ENCODE assay signal across 12 cellular contexts in the genomic region with DNA sequence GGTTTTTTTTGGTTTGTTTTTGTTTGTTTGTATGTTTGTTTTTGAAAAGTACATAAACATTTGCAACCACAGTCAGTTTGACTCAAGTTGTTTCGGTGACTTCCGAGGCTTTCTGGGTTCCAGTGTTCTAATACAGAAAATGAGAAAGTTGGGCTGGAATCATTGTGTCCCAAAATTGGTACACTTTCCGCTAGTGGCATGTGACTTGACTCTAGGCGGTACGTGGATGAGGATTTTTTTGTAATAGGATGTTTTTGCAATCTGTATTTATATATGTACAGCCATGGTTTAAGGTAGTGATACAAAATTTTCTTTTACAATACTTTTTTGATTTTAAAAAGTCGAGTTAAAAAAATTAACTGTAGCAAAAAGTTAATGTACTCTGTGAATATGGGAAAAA. TPM values are rescaled to one million over a fixed set of nuclear protein-coding genes. Genes with fewer than 3 reads are reported as not detected.
A peak's percentile ranks its signal among the peaks of the same experiment; 100 is the strongest.
DNase-seq lines count a peak whose midpoint lies in the region; ATAC-seq and TF ChIP-seq lines count a peak whose summit lies in the region.
"Had no signal": no experiment of that assay in that cellular context is flagged by ENCODE, and none has a peak within 500 bp of the region (broad histone marks: within the 10 kb centered on the region; RNA-seq: fewer than 3 reads in every experiment).

No MANE protein-coding gene starts in this region.

- intact Hi-C loops in aorta (cut with DNase I): loop anchor here (5.0 to 10.0 kb wide), 2 partner anchors 41 to 138 kb away; no protein-coding TSS in a partner anchor

- H3K9me3 ChIP-seq in T-helper 17 cell (ENCODE audit: control insufficient read depth, low read length, poor library complexity, severe bottlenecking) (no peaks in the 10 kb centered on the region), aorta (ENCODE audit: control insufficient read depth, low read length) (no peaks in the 10 kb centered on the region), suprapubic skin (no peaks in the 10 kb centered on the region)
- H3K9me3 ChIP-seq: left lung, vagina had no signal

- TF ChIP-seq CTCF in fibroblast of the aortic adventitia (IDR thresholded peaks at IDR 0.05; ENCODE audit: insufficient read depth, low read length) (no peak), suprapubic skin (IDR thresholded peaks at IDR 0.05) (no peak)

- no peak for ATAC-seq in T-helper 17 cell
- ATAC-seq in stimulated activated memory B cell treated with anti-CD40 and anti-IgM and Interleukin-4, amounts not matched to agents 10 μg/mL and 1 μg/mL and 100 μg/mL, for 72 hours: no peak
- no peak for ATAC-seq in aorta (ENCODE audit: low FRiP score)
- ATAC-seq: left lung had no signal

- peak overlapping the region; percentile 94 for H3K4me3 Mint-ChIP-seq in activated naive CD4-positive, alpha-beta T cell treated with anti-CD3 and anti-CD28 coated beads, Interleukin-2, amount 50 U/mL, for 24 hours
- no peak overlapping the region for H3K4me3 Mint-ChIP-seq in T-helper 17 cell
- H3K4me3 Mint-ChIP-seq in stimulated activated memory B cell treated with anti-CD40 and anti-IgM and Interleukin-4, amounts not matched to agents 10 μg/mL and 1 μg/mL and 100 μg/mL, for 72 hours: no peak overlapping the region

- peaks cover 0 to 3% of the 10 kb centered on the region in 2 donors for H3K4me1 ChIP-seq in aorta (ENCODE audit: control insufficient read depth in 1 of 2, insufficient read depth in 2 of 2, low read length in 2 of 2)
- peaks cover 27% of the 10 kb centered on the region for H3K4me1 ChIP-seq in suprapubic skin

- TF ChIP-seq POLR2A in suprapubic skin (IDR thresholded peaks at IDR 0.05): no peak

- no peaks in the 10 kb centered on the region for H3K36me3 ChIP-seq in aorta (ENCODE audit: control insufficient read depth in 1 of 2, insufficient read depth in 2 of 2, low read length in 1 of 2)
- H3K36me3 ChIP-seq in suprapubic skin: peaks cover 12% of the 10 kb centered on the region
- H3K36me3 ChIP-seq: vagina had no signal

- peaks cover 57% of the 10 kb centered on the region for H3K4me1 Mint-ChIP-seq in activated naive CD4-positive, alpha-beta T cell treated with anti-CD3 and anti-CD28 coated beads, Interleukin-2, amount 50 U/mL, for 24 hours
- peaks cover 20% of the 10 kb centered on the region for H3K4me1 Mint-ChIP-seq in T-helper 17 cell
- H3K4me1 Mint-ChIP-seq in stimulated activated memory B cell treated with anti-CD40 and anti-IgM and Interleukin-4, amounts not matched to agents 10 μg/mL and 1 μg/mL and 100 μg/mL, for 72 hours: peaks cover 27% of the 10 kb centered on the region

- H3K27ac ChIP-seq in aorta (ENCODE audit: low read depth in 1 of 2, low read length in 2 of 2) (no peak overlapping the region), suprapubic skin (no peak overlapping the region)
- H3K27ac ChIP-seq: left lung, vagina had no signal

- H3K27me3 Mint-ChIP-seq in activated naive CD4-positive, alpha-beta T cell treated with anti-CD3 and anti-CD28 coated beads, Interleukin-2, amount 50 U/mL, for 24 hours: no peaks in the 10 kb centered on the region
- H3K27me3 Mint-ChIP-seq in T-helper 17 cell: no peaks in the 10 kb centered on the region
- H3K27me3 Mint-ChIP-seq in stimulated activated memory B cell treated with anti-CD40 and anti-IgM and Interleukin-4, amounts not matched to agents 10 μg/mL and 1 μg/mL and 100 μg/mL, for 72 hours: no peaks in the 10 kb centered on the region

- no peak for DNase-seq in activated naive CD4-positive, alpha-beta T cell (lab: John Stamatoyannopoulos, UW)
- DNase-seq in T-helper 17 cell (no peak), fibroblast of the aortic adventitia (ENCODE audit: low read depth) (peak; percentile 19), aorta (no peak), suprapubic skin (ENCODE audit: low spot score in 2 of 2) (no peak), GF-D8 (lab: John Stamatoyannopoulos, UW) (no peak)
- DNase-seq: left lung had no signal

- H3K36me3 Mint-ChIP-seq in activated naive CD4-positive, alpha-beta T cell treated with anti-CD3 and anti-CD28 coated beads, Interleukin-2, amount 50 U/mL, for 24 hours: peaks cover 3% of the 10 kb centered on the region
- no peaks in the 10 kb centered on the region for H3K36me3 Mint-ChIP-seq in T-helper 17 cell (ENCODE audit: low read depth)
- H3K36me3 Mint-ChIP-seq in stimulated activated memory B cell treated with anti-CD40 and anti-IgM and Interleukin-4, amounts not matched to agents 10 μg/mL and 1 μg/mL and 100 μg/mL, for 72 hours: peaks cover 7% of the 10 kb centered on the region

- no peaks in the 10 kb centered on the region for H3K27me3 ChIP-seq in aorta (ENCODE audit: control insufficient read depth in 1 of 2, insufficient read depth in 2 of 2, low read length in 1 of 2)
- no peaks in the 10 kb centered on the region for H3K27me3 ChIP-seq in suprapubic skin
- H3K27me3 ChIP-seq: left lung, vagina had no signal

- H3K9me3 Mint-ChIP-seq in activated naive CD4-positive, alpha-beta T cell treated with anti-CD3 and anti-CD28 coated beads, Interleukin-2, amount 50 U/mL, for 24 hours: no peaks in the 10 kb centered on the region
- H3K9me3 Mint-ChIP-seq in stimulated activated memory B cell treated with anti-CD40 and anti-IgM and Interleukin-4, amounts not matched to agents 10 μg/mL and 1 μg/mL and 100 μg/mL, for 72 hours: no peaks in the 10 kb centered on the region

- no peak overlapping the region for H3K27ac Mint-ChIP-seq in activated naive CD4-positive, alpha-beta T cell treated with anti-CD3 and anti-CD28 coated beads, Interleukin-2, amount 50 U/mL, for 24 hours
- peak overlapping the region; percentile 91 for H3K27ac Mint-ChIP-seq in T-helper 17 cell
- H3K27ac Mint-ChIP-seq in stimulated activated memory B cell treated with anti-CD40 and anti-IgM and Interleukin-4, amounts not matched to agents 10 μg/mL and 1 μg/mL and 100 μg/mL, for 72 hours: peak overlapping the region; percentile 91

- WGBS in aorta, 2 donors: 92 to 93% methylated on average over 6 of the region's 6 CpGs
- 93% methylated on average over 6 of the region's 6 CpGs for WGBS in suprapubic skin

- no peak for TF ChIP-seq EP300 in suprapubic skin (IDR thresholded peaks at IDR 0.05)

- H3K4me3 ChIP-seq in fibroblast of the aortic adventitia (ENCODE audit: low read depth, low read length): peak overlapping the region; percentile 91
- no peak overlapping the region for H3K4me3 ChIP-seq in aorta (ENCODE audit: low read length in 2 of 2)
- no peak overlapping the region for H3K4me3 ChIP-seq in suprapubic skin

RNA-seq across cellular contexts. Expression of a gene that starts 1.7 kb away (rescaled TPM):
- total RNA-seq in T-helper 17 cell (10 to 100 TPM; 47.7 to 49.3 TPM), fibroblast of the aortic adventitia (ENCODE audit: low replicate concordance) (82.3 and 96.9 TPM in 2 replicates), aorta (10 to 100 TPM; 57.4 to 76.9 TPM), suprapubic skin (100 to 1,000 TPM in 2 of 4 donors, 10 to 100 TPM in 2; 89.8 to 157 (median 103) TPM)
- polyA plus RNA-seq in aorta: 100 to 1,000 TPM in 1 of 2 donors, 10 to 100 TPM in 1; 97.6 to 119 TPM

RNA-seq across cellular contexts. Expression of a gene that starts 52.3 kb away (rescaled TPM):
- total RNA-seq in T-helper 17 cell (not detected), fibroblast of the aortic adventitia (ENCODE audit: low replicate concordance) (0.57 TPM in 1 of 2 replicates, not detected in the other), aorta (not detected), suprapubic skin (under 1 TPM in 1 of 4 donors, not detected in 3; 0.42 TPM)
- polyA plus RNA-seq in aorta: 10 to 100 TPM in 1 of 2 donors, not detected in 1; 25.0 TPM
- total RNA-seq: dermis microvascular lymphatic vessel endothelial cell, left lung, M059J, vagina had no signal
